ENCODE assay signal across 23 cellular contexts in genomic region chr1:72846891-72847290, GRCh38.
"Had no signal": no experiment of that assay in that cellular context is flagged by ENCODE, and none has a peak within 500 bp of the region (broad histone marks: within the 10 kb centered on the region; RNA-seq: fewer than 3 reads in every experiment).

No MANE protein-coding gene starts in this region.

- H3K27me3 Mint-ChIP-seq: activated naive CD8-positive, alpha-beta T cell; activated T-cell treated with anti-CD3 and anti-CD28 coated beads, Interleukin-2, amount 50 U/mL, for 24 hours; activated T-helper 17 cell treated with anti-CD3 and anti-CD28 coated beads, Interleukin-2, amount 50 U/mL, for 72 hours; naive thymus-derived CD8-positive, alpha-beta T cell; stimulated activated naive B cell treated with anti-CD40 and anti-IgM and Interleukin-4, amounts not matched to agents 10 μg/mL and 1 μg/mL and 100 μg/mL, for 72 hours had no signal

- DNase-seq: activated CD8-positive, alpha-beta memory T cell treated with anti-CD3 and anti-CD28 coated beads, Interleukin-2, amount 50 U/mL, for 4 hours; activated T-cell treated with anti-CD3 and anti-CD28 coated beads, Interleukin-2, amount 50 U/mL, for 24 hours; dermis blood vessel endothelial cell; effector CD8-positive, alpha-beta T cell; glutamatergic neuron; immature natural killer cell; kidney glomerular epithelial cell; left ventricle myocardium inferior; naive thymus-derived CD8-positive, alpha-beta T cell; ovary; stimulated activated CD4-positive, alpha-beta T cell treated with anti-CD3 and anti-CD28 coated beads, Interleukin-2, amount 100 ng/mL, for 48 hours; stimulated activated CD8-positive, alpha-beta memory T cell treated with anti-CD3 and anti-CD28 coated beads, Interleukin-4, amount 100 ng/mL, for 48 hours; stimulated activated naive B cell treated with anti-CD40 and anti-IgM and Interleukin-4, amounts not matched to agents 10 μg/mL and 1 μg/mL and 100 μg/mL, for 72 hours; testis; trophoblast cell; uterus had no signal

- H3K4me3 Mint-ChIP-seq: activated naive CD8-positive, alpha-beta T cell; activated T-cell treated with anti-CD3 and anti-CD28 coated beads, Interleukin-2, amount 50 U/mL, for 24 hours; activated T-helper 17 cell treated with anti-CD3 and anti-CD28 coated beads, Interleukin-2, amount 50 U/mL, for 72 hours; immature natural killer cell; naive thymus-derived CD8-positive, alpha-beta T cell; stimulated activated naive B cell treated with anti-CD40 and anti-IgM and Interleukin-4, amounts not matched to agents 10 μg/mL and 1 μg/mL and 100 μg/mL, for 72 hours had no signal

- H3K27ac Mint-ChIP-seq: activated naive CD8-positive, alpha-beta T cell; activated T-cell treated with anti-CD3 and anti-CD28 coated beads, Interleukin-2, amount 50 U/mL, for 24 hours; activated T-helper 17 cell treated with anti-CD3 and anti-CD28 coated beads, Interleukin-2, amount 50 U/mL, for 72 hours; immature natural killer cell; naive thymus-derived CD8-positive, alpha-beta T cell; stimulated activated naive B cell treated with anti-CD40 and anti-IgM and Interleukin-4, amounts not matched to agents 10 μg/mL and 1 μg/mL and 100 μg/mL, for 72 hours had no signal

- H3K27ac ChIP-seq: hepatocyte, left ventricle myocardium inferior, ovary, prostate gland, testis, uterus had no signal

- H3K4me1 ChIP-seq: left ventricle myocardium inferior, prostate gland, testis, uterus had no signal

- H3K4me3 ChIP-seq: hepatocyte, left ventricle myocardium inferior, ovary, prostate gland, testis, uterus had no signal

- H3K36me3 ChIP-seq: left ventricle myocardium inferior, ovary, prostate gland, uterus had no signal

- H3K36me3 Mint-ChIP-seq: activated naive CD8-positive, alpha-beta T cell; immature natural killer cell; naive thymus-derived CD8-positive, alpha-beta T cell; stimulated activated naive B cell treated with anti-CD40 and anti-IgM and Interleukin-4, amounts not matched to agents 10 μg/mL and 1 μg/mL and 100 μg/mL, for 72 hours had no signal

- ATAC-seq: activated T-helper 17 cell treated with anti-CD3 and anti-CD28 coated beads, Interleukin-2, amount 50 U/mL, for 72 hours; naive thymus-derived CD8-positive, alpha-beta T cell; stimulated activated naive B cell treated with anti-CD40 and anti-IgM and Interleukin-4, amounts not matched to agents 10 μg/mL and 1 μg/mL and 100 μg/mL, for 72 hours had no signal

- H3K27me3 ChIP-seq: hepatocyte, ovary, testis, uterus had no signal

- FAIRE-seq: bronchial epithelial cell, frontal cortex, TTC549 had no signal

- H3K9me3 ChIP-seq: left ventricle myocardium inferior, ovary, prostate gland, testis, uterus had no signal

- H3K4me1 Mint-ChIP-seq: activated T-helper 17 cell treated with anti-CD3 and anti-CD28 coated beads, Interleukin-2, amount 50 U/mL, for 72 hours; immature natural killer cell; naive thymus-derived CD8-positive, alpha-beta T cell; stimulated activated naive B cell treated with anti-CD40 and anti-IgM and Interleukin-4, amounts not matched to agents 10 μg/mL and 1 μg/mL and 100 μg/mL, for 72 hours had no signal
